In the genomic region with DNA sequence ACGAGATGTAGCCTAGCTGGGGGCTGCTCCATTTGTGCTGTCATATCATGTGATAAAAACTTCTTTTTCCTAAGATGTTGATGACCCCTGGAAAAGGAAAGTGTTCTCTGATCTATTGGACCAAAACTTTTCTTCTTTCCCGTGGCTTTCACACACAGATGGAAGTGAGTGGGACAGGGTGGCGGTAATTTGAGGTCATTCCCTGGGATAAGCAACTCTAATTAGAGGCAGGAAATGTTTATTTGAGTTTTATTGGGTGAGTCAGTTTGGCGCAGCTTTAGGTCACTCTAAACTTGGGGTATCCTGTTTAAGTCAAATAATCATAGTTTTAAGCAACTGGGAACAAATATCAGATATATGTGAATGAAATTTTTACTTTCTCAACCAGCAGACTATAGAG, we compare ENCODE assay signal across 2 cellular contexts.
TF ChIP-seq lines count a peak whose summit lies in the region.

No MANE protein-coding gene starts in this region.

TF ChIP-seq in liver, 16 proteins besides CTCF, POLR2A, EP300 and RAD21 (continued from another document):
- TF ChIP-seq, protein P1, sequence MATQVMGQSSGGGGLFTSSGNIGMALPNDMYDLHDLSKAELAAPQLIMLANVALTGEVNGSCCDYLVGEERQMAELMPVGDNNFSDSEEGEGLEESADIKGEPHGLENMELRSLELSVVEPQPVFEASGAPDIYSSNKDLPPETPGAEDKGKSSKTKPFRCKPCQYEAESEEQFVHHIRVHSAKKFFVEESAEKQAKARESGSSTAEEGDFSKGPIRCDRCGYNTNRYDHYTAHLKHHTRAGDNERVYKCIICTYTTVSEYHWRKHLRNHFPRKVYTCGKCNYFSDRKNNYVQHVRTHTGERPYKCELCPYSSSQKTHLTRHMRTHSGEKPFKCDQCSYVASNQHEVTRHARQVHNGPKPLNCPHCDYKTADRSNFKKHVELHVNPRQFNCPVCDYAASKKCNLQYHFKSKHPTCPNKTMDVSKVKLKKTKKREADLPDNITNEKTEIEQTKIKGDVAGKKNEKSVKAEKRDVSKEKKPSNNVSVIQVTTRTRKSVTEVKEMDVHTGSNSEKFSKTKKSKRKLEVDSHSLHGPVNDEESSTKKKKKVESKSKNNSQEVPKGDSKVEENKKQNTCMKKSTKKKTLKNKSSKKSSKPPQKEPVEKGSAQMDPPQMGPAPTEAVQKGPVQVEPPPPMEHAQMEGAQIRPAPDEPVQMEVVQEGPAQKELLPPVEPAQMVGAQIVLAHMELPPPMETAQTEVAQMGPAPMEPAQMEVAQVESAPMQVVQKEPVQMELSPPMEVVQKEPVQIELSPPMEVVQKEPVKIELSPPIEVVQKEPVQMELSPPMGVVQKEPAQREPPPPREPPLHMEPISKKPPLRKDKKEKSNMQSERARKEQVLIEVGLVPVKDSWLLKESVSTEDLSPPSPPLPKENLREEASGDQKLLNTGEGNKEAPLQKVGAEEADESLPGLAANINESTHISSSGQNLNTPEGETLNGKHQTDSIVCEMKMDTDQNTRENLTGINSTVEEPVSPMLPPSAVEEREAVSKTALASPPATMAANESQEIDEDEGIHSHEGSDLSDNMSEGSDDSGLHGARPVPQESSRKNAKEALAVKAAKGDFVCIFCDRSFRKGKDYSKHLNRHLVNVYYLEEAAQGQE (IDR thresholded peaks at IDR 0.05) = peak; percentile 16
- TF ChIP-seq GABPA (IDR thresholded peaks at IDR 0.05 in 1 of 2, conservative IDR thresholded peaks at IDR 0.05 in 1 of 2) = no peak
TF ChIP-seq in liver: peak in this region for 3.

TF ChIP-seq in HepG2, 621 proteins besides CTCF, POLR2A, EP300 and RAD21 (continued from another document):
- TF ChIP-seq, protein P2, sequence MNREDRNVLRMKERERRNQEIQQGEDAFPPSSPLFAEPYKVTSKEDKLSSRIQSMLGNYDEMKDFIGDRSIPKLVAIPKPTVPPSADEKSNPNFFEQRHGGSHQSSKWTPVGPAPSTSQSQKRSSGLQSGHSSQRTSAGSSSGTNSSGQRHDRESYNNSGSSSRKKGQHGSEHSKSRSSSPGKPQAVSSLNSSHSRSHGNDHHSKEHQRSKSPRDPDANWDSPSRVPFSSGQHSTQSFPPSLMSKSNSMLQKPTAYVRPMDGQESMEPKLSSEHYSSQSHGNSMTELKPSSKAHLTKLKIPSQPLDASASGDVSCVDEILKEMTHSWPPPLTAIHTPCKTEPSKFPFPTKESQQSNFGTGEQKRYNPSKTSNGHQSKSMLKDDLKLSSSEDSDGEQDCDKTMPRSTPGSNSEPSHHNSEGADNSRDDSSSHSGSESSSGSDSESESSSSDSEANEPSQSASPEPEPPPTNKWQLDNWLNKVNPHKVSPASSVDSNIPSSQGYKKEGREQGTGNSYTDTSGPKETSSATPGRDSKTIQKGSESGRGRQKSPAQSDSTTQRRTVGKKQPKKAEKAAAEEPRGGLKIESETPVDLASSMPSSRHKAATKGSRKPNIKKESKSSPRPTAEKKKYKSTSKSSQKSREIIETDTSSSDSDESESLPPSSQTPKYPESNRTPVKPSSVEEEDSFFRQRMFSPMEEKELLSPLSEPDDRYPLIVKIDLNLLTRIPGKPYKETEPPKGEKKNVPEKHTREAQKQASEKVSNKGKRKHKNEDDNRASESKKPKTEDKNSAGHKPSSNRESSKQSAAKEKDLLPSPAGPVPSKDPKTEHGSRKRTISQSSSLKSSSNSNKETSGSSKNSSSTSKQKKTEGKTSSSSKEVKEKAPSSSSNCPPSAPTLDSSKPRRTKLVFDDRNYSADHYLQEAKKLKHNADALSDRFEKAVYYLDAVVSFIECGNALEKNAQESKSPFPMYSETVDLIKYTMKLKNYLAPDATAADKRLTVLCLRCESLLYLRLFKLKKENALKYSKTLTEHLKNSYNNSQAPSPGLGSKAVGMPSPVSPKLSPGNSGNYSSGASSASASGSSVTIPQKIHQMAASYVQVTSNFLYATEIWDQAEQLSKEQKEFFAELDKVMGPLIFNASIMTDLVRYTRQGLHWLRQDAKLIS (CRISPR knock-in tag; IDR thresholded peaks at IDR 0.05) = no peak
- TF ChIP-seq, protein P3, sequence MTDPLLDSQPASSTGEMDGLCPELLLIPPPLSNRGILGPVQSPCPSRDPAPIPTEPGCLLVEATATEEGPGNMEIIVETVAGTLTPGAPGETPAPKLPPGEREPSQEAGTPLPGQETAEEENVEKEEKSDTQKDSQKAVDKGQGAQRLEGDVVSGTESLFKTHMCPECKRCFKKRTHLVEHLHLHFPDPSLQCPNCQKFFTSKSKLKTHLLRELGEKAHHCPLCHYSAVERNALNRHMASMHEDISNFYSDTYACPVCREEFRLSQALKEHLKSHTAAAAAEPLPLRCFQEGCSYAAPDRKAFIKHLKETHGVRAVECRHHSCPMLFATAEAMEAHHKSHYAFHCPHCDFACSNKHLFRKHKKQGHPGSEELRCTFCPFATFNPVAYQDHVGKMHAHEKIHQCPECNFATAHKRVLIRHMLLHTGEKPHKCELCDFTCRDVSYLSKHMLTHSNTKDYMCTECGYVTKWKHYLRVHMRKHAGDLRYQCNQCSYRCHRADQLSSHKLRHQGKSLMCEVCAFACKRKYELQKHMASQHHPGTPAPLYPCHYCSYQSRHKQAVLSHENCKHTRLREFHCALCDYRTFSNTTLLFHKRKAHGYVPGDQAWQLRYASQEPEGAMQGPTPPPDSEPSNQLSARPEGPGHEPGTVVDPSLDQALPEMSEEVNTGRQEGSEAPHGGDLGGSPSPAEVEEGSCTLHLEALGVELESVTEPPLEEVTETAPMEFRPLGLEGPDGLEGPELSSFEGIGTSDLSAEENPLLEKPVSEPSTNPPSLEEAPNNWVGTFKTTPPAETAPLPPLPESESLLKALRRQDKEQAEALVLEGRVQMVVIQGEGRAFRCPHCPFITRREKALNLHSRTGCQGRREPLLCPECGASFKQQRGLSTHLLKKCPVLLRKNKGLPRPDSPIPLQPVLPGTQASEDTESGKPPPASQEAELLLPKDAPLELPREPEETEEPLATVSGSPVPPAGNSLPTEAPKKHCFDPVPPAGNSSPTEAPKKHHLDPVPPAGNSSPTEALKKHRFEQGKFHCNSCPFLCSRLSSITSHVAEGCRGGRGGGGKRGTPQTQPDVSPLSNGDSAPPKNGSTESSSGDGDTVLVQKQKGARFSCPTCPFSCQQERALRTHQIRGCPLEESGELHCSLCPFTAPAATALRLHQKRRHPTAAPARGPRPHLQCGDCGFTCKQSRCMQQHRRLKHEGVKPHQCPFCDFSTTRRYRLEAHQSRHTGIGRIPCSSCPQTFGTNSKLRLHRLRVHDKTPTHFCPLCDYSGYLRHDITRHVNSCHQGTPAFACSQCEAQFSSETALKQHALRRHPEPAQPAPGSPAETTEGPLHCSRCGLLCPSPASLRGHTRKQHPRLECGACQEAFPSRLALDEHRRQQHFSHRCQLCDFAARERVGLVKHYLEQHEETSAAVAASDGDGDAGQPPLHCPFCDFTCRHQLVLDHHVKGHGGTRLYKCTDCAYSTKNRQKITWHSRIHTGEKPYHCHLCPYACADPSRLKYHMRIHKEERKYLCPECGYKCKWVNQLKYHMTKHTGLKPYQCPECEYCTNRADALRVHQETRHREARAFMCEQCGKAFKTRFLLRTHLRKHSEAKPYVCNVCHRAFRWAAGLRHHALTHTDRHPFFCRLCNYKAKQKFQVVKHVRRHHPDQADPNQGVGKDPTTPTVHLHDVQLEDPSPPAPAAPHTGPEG (CRISPR knock-in tag; IDR thresholded peaks at IDR 0.05) = no peak
- TF ChIP-seq SMYD3 (CRISPR knock-in tag; IDR thresholded peaks at IDR 0.05) (no peak), NFRKB (IDR thresholded peaks at IDR 0.05) (no peak), GPBP1L1 (CRISPR knock-in tag; IDR thresholded peaks at IDR 0.05) (no peak), HNRNPUL1 (IDR thresholded peaks at IDR 0.05; ENCODE audit: low read depth, low read length) (no peak), HNRNPLL (IDR thresholded peaks at IDR 0.05; ENCODE audit: low read depth, low read length, poor library complexity, severe bottlenecking) (no peak), ZNF564 (CRISPR knock-in tag; IDR thresholded peaks at IDR 0.05) (no peak)
- TF ChIP-seq, protein P4, sequence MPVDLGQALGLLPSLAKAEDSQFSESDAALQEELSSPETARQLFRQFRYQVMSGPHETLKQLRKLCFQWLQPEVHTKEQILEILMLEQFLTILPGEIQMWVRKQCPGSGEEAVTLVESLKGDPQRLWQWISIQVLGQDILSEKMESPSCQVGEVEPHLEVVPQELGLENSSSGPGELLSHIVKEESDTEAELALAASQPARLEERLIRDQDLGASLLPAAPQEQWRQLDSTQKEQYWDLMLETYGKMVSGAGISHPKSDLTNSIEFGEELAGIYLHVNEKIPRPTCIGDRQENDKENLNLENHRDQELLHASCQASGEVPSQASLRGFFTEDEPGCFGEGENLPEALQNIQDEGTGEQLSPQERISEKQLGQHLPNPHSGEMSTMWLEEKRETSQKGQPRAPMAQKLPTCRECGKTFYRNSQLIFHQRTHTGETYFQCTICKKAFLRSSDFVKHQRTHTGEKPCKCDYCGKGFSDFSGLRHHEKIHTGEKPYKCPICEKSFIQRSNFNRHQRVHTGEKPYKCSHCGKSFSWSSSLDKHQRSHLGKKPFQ (CRISPR knock-in tag; IDR thresholded peaks at IDR 0.05; ENCODE audit: insufficient replicate concordance) = no peak
- TF ChIP-seq, protein P5, sequence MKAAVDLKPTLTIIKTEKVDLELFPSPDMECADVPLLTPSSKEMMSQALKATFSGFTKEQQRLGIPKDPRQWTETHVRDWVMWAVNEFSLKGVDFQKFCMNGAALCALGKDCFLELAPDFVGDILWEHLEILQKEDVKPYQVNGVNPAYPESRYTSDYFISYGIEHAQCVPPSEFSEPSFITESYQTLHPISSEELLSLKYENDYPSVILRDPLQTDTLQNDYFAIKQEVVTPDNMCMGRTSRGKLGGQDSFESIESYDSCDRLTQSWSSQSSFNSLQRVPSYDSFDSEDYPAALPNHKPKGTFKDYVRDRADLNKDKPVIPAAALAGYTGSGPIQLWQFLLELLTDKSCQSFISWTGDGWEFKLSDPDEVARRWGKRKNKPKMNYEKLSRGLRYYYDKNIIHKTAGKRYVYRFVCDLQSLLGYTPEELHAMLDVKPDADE (CRISPR knock-in tag; IDR thresholded peaks at IDR 0.05) = no peak
